Comparison of ENCODE assay signal across 19 cellular contexts in genomic region chr13:32951580-32951979, GRCh38.
"Had no signal": no experiment of that assay in that cellular context is flagged by ENCODE, and none has a peak within 500 bp of the region (broad histone marks: within the 10 kb centered on the region; RNA-seq: fewer than 3 reads in every experiment).

No MANE protein-coding gene starts in this region.

- H3K36me3 Mint-ChIP-seq: activated naive CD8-positive, alpha-beta T cell treated with anti-CD3 and anti-CD28 coated beads, Interleukin-2, amount 10 ng/mL, durations not matched to agents 7 days and 5 days; brain; natural killer cell treated with Interleukin-12 subunit alpha and Interleukin-12 subunit beta and Interleukin-15 and Interleukin-18, amount 100 ng/mL, for 72 hours had no signal

- H3K9me3 ChIP-seq: esophagus squamous epithelium, uterus had no signal

- DNase-seq: activated CD4-positive, CD25-positive, alpha-beta regulatory T cell treated with anti-CD3 and anti-CD28 coated beads, Interleukin-2, amount 50 U/mL, for 72 hours; activated naive CD4-positive, alpha-beta T cell; activated naive CD8-positive, alpha-beta T cell treated with anti-CD3 and anti-CD28 coated beads, Interleukin-2, amount 10 ng/mL, durations not matched to agents 7 days and 5 days; activated T-cell treated with anti-CD3 and anti-CD28 coated beads for 4 hours; cortex of kidney; effector CD8-positive, alpha-beta T cell; esophagus squamous epithelium; kidney; mesendoderm; nucleus accumbens; stimulated activated CD4-positive, alpha-beta T cell treated with anti-CD3 and anti-CD28 coated beads, Interleukin-15, amount 100 ng/mL, for 24 hours; stimulated activated CD4-positive, alpha-beta T cell treated with anti-CD3 and anti-CD28 coated beads, Interleukin-4, amount 100 ng/mL, for 1 hour; stimulated activated naive CD4-positive, alpha-beta T cell treated with Interleukin-2 at 50 U/mL for 16 hours; substantia nigra; uterus had no signal

- H3K27me3 ChIP-seq: esophagus squamous epithelium, tibial nerve, uterus had no signal

- H3K4me1 Mint-ChIP-seq: activated naive CD8-positive, alpha-beta T cell treated with anti-CD3 and anti-CD28 coated beads, Interleukin-2, amount 10 ng/mL, durations not matched to agents 7 days and 5 days; central memory CD8-positive, alpha-beta T cell had no signal

- H3K36me3 ChIP-seq: esophagus squamous epithelium, tibial nerve, uterus had no signal

- H3K9me3 Mint-ChIP-seq: brain; central memory CD8-positive, alpha-beta T cell; natural killer cell treated with Interleukin-12 subunit alpha and Interleukin-12 subunit beta and Interleukin-15 and Interleukin-18, amount 100 ng/mL, for 72 hours had no signal

- H3K27ac ChIP-seq: esophagus squamous epithelium, tibial nerve, uterus had no signal

- H3K4me3 ChIP-seq: esophagus squamous epithelium, tibial nerve, uterus had no signal

- H3K27me3 Mint-ChIP-seq: central memory CD8-positive, alpha-beta T cell had no signal

- H3K4me3 Mint-ChIP-seq: activated naive CD8-positive, alpha-beta T cell treated with anti-CD3 and anti-CD28 coated beads, Interleukin-2, amount 10 ng/mL, durations not matched to agents 7 days and 5 days; brain; central memory CD8-positive, alpha-beta T cell; natural killer cell treated with Interleukin-12 subunit alpha and Interleukin-12 subunit beta and Interleukin-15 and Interleukin-18, amount 100 ng/mL, for 72 hours had no signal

- H3K27ac Mint-ChIP-seq: activated naive CD8-positive, alpha-beta T cell treated with anti-CD3 and anti-CD28 coated beads, Interleukin-2, amount 10 ng/mL, durations not matched to agents 7 days and 5 days; natural killer cell treated with Interleukin-12 subunit alpha and Interleukin-12 subunit beta and Interleukin-15 and Interleukin-18, amount 100 ng/mL, for 72 hours had no signal

- H3K4me1 ChIP-seq: esophagus squamous epithelium, uterus had no signal

- ATAC-seq: natural killer cell treated with Interleukin-12 subunit alpha and Interleukin-12 subunit beta and Interleukin-15 and Interleukin-18, amount 100 ng/mL, for 72 hours had no signal
